8 cellular contexts compared by ENCODE assay signal in the genomic region with DNA sequence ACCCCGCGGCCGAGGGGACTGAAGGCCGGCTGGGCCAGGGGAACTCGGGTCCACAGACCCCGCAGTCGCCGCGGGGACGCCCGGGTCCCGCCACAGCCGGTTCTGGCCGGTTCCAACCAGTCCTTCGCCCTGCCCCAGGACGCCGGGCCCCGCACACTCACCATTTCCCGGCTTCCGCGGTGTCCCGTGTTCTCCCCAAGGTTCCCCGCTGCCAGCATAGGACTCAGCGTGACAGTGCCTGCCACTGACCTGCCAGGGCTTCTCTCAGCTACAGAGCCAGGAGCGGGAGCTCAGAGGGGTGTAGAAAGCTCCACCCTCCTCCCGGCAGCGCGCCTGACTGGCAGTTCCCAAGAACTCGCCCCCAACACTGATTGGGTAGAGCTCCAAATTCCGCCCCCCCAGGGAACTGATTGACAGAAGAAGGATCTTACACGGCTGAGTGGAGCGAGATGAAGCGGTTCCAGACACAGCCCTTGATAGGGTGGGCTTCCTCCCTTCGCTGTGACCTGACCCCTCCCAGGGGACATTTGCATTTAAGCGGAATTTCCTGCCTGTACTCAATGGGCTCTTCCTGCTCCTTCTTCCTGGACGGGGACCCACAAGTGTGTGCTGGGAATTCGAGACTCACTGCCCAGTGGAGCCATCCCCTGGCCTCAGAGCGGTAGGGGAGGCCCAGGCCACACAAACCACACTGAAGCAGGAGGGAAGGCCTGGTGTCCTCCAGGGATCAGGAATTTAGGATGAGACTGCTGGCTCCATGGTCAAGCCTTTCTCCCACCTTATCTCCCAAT. TPM values are rescaled to one million over a fixed set of nuclear protein-coding genes. Genes with fewer than 3 reads are reported as not detected.
DNase-seq lines count a peak whose midpoint lies in the region; ATAC-seq and TF ChIP-seq lines count a peak whose summit lies in the region.

A gene (minus strand): TSS at position 312 of the 791 bp plus-strand sequence. CDS start 2,052 bp downstream, outside the sequence.

- H3K36me3 ChIP-seq in DOHH2 (ENCODE audit: control insufficient read depth, low read length) (no peaks in the 10 kb centered on the region), parathyroid adenoma (ENCODE audit: control insufficient read depth, insufficient read depth, low read length) (no peaks in the 10 kb centered on the region), tibial nerve (no peaks in the 10 kb centered on the region)

- no peaks in the 10 kb centered on the region for H4K20me1 ChIP-seq in DOHH2 (ENCODE audit: control insufficient read depth, insufficient read depth, low read depth, low read length)

- peak within 1 kb of the TSS; percentile 58 for H3K9ac ChIP-seq in parathyroid adenoma

- 0% methylated on average over 36 to 38 of the region's 38 CpGs for WGBS in adipose tissue, 3 donors
- 0% methylated on average over 21 to 33 of the region's 38 CpGs for WGBS in tibial nerve, 2 donors

- TF ChIP-seq EP300 in tibial nerve (IDR thresholded peaks at IDR 0.05): peak; percentile 48 to 97

- ATAC-seq in GM21786 (IDR thresholded peaks at IDR 0.05; ENCODE audit: unreplicated experiment): peak; percentile 95

- H3K79me2 ChIP-seq in DOHH2 (ENCODE audit: control insufficient read depth, low read length) (peaks cover 6% of the 10 kb centered on the region; the same call in 1 of the 2 replicates), parathyroid adenoma (no peaks in the 10 kb centered on the region)

- H2AFZ ChIP-seq in parathyroid adenoma: peak within 1 kb of the TSS; percentile 88

- H3K4me1 ChIP-seq in DOHH2 (ENCODE audit: control insufficient read depth, low read length) (peaks cover 13% of the 10 kb centered on the region), parathyroid adenoma (peaks cover 6% of the 10 kb centered on the region), tibial nerve (peaks cover 0 to 23% (median 5%) of the 10 kb centered on the region in 4 donors)

- 0 out of 2 replicates have a peak, but pooled peaks cover 2% of the 10 kb centered on the region for H3F3A ChIP-seq in DOHH2 (ENCODE audit: control insufficient read depth, insufficient read depth)

- DNase-seq in Kasumi-1 (lab: John Stamatoyannopoulos, UW) (peak; percentile 97 to 98), SW480 (ENCODE audit: low spot score) (peak; percentile 94), cardiac septum (ENCODE audit: low spot score) (peak; percentile 97), tibial nerve (ENCODE audit: low spot score in 2 of 2) (peak; percentile 97 to 99)

- TF ChIP-seq POLR2A in tibial nerve (IDR thresholded peaks at IDR 0.05): peak; percentile 82 to 92

- H3K9me2 ChIP-seq in DOHH2 (replicated peaks; ENCODE audit: control insufficient read depth, low read length): no peaks in the 10 kb centered on the region

- intact Hi-C loops in cardiac septum (cut with DNase I): loop anchor here (1.0 to 10.0 kb wide), 4 partner anchors 33 to 201 kb away; a partner anchor contains a TSS

- H3K27ac ChIP-seq in DOHH2 (ENCODE audit: low read depth, low read length) (peak within 1 kb of the TSS; percentile 37; the same call in 1 of the 2 replicates), adipose tissue (ENCODE audit: low read depth, low read length) (peak within 1 kb of the TSS; percentile 12), parathyroid adenoma (peak within 1 kb of the TSS; percentile 80), tibial nerve (peak within 1 kb of the TSS; percentile 59 to 96 (median 92))

- TF ChIP-seq CTCF in DOHH2 (IDR thresholded peaks at IDR 0.05; ENCODE audit: low read depth, low read length, poor library complexity, severe bottlenecking) (peak; percentile 19), parathyroid adenoma (IDR thresholded peaks at IDR 0.05) (peak; percentile 58), tibial nerve (IDR thresholded peaks at IDR 0.05) (peak; percentile 37 to 75 (median 70))

- H3K9me3 ChIP-seq in DOHH2 (ENCODE audit: control insufficient read depth, insufficient read depth, low read length) (peaks cover 6% of the 10 kb centered on the region; the same call in 1 of the 2 replicates), parathyroid adenoma (ENCODE audit: control insufficient read depth, low read length) (no peaks in the 10 kb centered on the region), tibial nerve (no peaks in the 10 kb centered on the region)

- H3K4me3 ChIP-seq in DOHH2 (ENCODE audit: low read length) (peak within 1 kb of the TSS; percentile 74), parathyroid adenoma (ENCODE audit: low read depth, low read length) (peak within 1 kb of the TSS; percentile 78), tibial nerve (peak within 1 kb of the TSS; percentile 46 to 98 (median 88))

- H3K4me2 ChIP-seq in DOHH2 (ENCODE audit: low read length) (peak within 1 kb of the TSS; percentile 66), parathyroid adenoma (ENCODE audit: low read length) (peak within 1 kb of the TSS; percentile 68)

- H3K27me3 ChIP-seq in DOHH2 (ENCODE audit: control insufficient read depth, low read length): no peaks in the 10 kb centered on the region
- H3K27me3 ChIP-seq in parathyroid adenoma (ENCODE audit: control insufficient read depth, insufficient read depth, low read length): no peaks in the 10 kb centered on the region
- no peaks in the 10 kb centered on the region for H3K27me3 ChIP-seq in tibial nerve

RNA-seq across cellular contexts. Expression of the gene that starts here (rescaled TPM):
- polyA plus RNA-seq in adipose tissue: 1 to 10 TPM in 2 of 3 donors, under 1 TPM in 1; 0.67 to 1.3 (median 1.0) TPM
- total RNA-seq in cardiac septum (4.3 TPM), tibial nerve (1 to 10 TPM; 3.6 to 4.3 (median 4.1) TPM)

Comparison
In these comparisons a context has a peak if more than half of its experiments do, and no peak if none do; other contexts are left out.
1. Peak in every context shown above with its lines: DNase-seq, ATAC-seq, H3K4me3 ChIP-seq and H3K27ac ChIP-seq.
2. H3K27ac ChIP-seq: peak in every context shown above with its lines; median percentile 92 in tibial nerve; 80 in parathyroid adenoma; 37 in DOHH2; 12 in adipose tissue.
3. CTCF ChIP-seq: peak in every context shown above with its lines; median percentile 70 in tibial nerve; 58 in parathyroid adenoma; 19 in DOHH2.